Comparison of ENCODE assay signal across 16 cellular contexts in the genomic region with DNA sequence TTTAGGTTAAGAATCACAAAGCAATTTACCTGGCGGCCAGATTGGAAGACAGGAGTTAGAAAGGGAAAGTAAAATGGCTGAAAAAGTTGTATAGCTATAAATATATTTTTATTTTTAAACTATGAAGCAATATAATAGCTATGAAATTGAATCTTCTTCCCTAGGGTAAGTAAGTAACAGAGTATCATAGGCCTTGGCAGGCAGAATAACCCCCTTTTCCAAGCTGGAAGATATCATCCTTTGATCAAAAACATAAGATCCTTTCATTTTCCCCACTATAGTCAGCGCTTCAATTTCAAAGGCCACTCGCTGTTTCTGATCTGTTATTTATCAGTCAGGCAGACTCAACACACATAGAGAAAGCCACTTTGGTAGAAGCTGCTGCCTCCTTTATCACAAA.
DNase-seq lines count a peak whose midpoint lies in the region; ATAC-seq and TF ChIP-seq lines count a peak whose summit lies in the region.
"Had no signal": no experiment of that assay in that cellular context is flagged by ENCODE, and none has a peak within 500 bp of the region (broad histone marks: within the 10 kb centered on the region; RNA-seq: fewer than 3 reads in every experiment).

No MANE protein-coding gene starts in this region.

- H3K79me2 ChIP-seq in OCI-LY7 (ENCODE audit: insufficient read depth, low read depth, low read length) (no peaks in the 10 kb centered on the region), fibroblast of lung (ENCODE audit: control insufficient read depth, insufficient read depth, low read length) (no peaks in the 10 kb centered on the region)

- H3K9me3 ChIP-seq in OCI-LY7 (ENCODE audit: low read length) (no peaks in the 10 kb centered on the region), fibroblast of lung (ENCODE audit: control insufficient read depth, insufficient read depth, low read depth, low read length) (no peaks in the 10 kb centered on the region)
- H3K9me3 ChIP-seq: testis had no signal

- peak overlapping the region; percentile 39; the same call in 1 of the 2 replicates for H3K4me2 ChIP-seq in OCI-LY7 (ENCODE audit: low read length)
- peak overlapping the region; percentile 59 for H3K4me2 ChIP-seq in fibroblast of lung (ENCODE audit: extremely low read depth, insufficient read depth, low read length)

- POLR2A ChIA-PET in OCI-LY7 (lab: Charles Lee): interaction anchor here (0.6 to 1.4 kb wide), 3 partner anchors 8 to 276 kb away, joined by 3 to 5 read pairs (median 4); no protein-coding TSS in a partner anchor

- CTCF ChIA-PET in OCI-LY7 (lab: Charles Lee; ENCODE audit: unreplicated experiment): no interaction called here

- ATAC-seq in sciatic nerve: peak; percentile 81
- ATAC-seq: activated T-cell treated with anti-CD3 and anti-CD28 coated beads, Interleukin-2, amount 50 U/mL, for 4 hours had no signal

- no peaks in the 10 kb centered on the region for H4K20me1 ChIP-seq in OCI-LY7 (ENCODE audit: insufficient read depth, low read length)
- H4K20me1 ChIP-seq in fibroblast of lung (ENCODE audit: control insufficient read depth, extremely low read depth, insufficient read depth, low read length): no peaks in the 10 kb centered on the region

- H3K36me3 ChIP-seq in OCI-LY7 (ENCODE audit: insufficient read depth, low read length) (no peaks in the 10 kb centered on the region), fibroblast of lung (ENCODE audit: control insufficient read depth, insufficient read depth, low read length) (no peaks in the 10 kb centered on the region)

- no peak for TF ChIP-seq CTCF in AG10803 (conservative IDR thresholded peaks at IDR 0.05; ENCODE audit: low read length)
- no peak for TF ChIP-seq CTCF in OCI-LY7 (conservative IDR thresholded peaks at IDR 0.05; ENCODE audit: low read length)
- TF ChIP-seq CTCF in fibroblast of lung (conservative IDR thresholded peaks at IDR 0.05 in 1 of 2, IDR thresholded peaks at IDR 0.05 in 1 of 2; ENCODE audit: low read depth in 1 of 2, low read length in 2 of 2): no peak

- no peaks in the 10 kb centered on the region for H3K9me2 ChIP-seq in OCI-LY7 (ENCODE audit: insufficient read depth, low read length)

- H2AFZ ChIP-seq in OCI-LY7 (ENCODE audit: low read length): peak overlapping the region; percentile 74; the same call in 1 of the 2 replicates
- peak overlapping the region; percentile 67 for H2AFZ ChIP-seq in fibroblast of lung (ENCODE audit: low read length)

- no TSS peak for BruUV-seq in OCI-LY7 (replicated peaks; lab: Mats Ljungman, UMichigan)

- H3K27ac ChIP-seq in OCI-LY7 (ENCODE audit: low read depth, low read length, poor library complexity, severe bottlenecking) (no peak overlapping the region), fibroblast of lung (ENCODE audit: insufficient read depth, low read length) (peak overlapping the region; percentile 13)
- H3K27ac ChIP-seq: testis had no signal

- intact Hi-C loops in OCI-LY7 (cut with micrococcal nuclease; ENCODE audit: unreplicated experiment): no loop called here
- intact Hi-C loops in sciatic nerve (cut with DNase I): no loop called here
- intact Hi-C loops in posterior cingulate gyrus (cut with DNase I): no loop called here

- peaks cover 2% of the 10 kb centered on the region for H3K27me3 ChIP-seq in fibroblast of lung (ENCODE audit: control insufficient read depth, insufficient read depth, low read length)
- H3K27me3 ChIP-seq: testis had no signal

- H3K4me3 ChIP-seq in AG10803 (ENCODE audit: low read length): peak overlapping the region; percentile 43
- no peak overlapping the region for H3K4me3 ChIP-seq in OCI-LY7 (ENCODE audit: low read depth, low read length, poor library complexity, severe bottlenecking)
- peak overlapping the region; percentile 4 to 54 (median 18) for H3K4me3 ChIP-seq in fibroblast of lung (replicated peaks in 1 of 4; ENCODE audit: control extremely low read depth in 1 of 4, insufficient read depth in 1 of 4, low read depth in 3 of 4, low read length in 4 of 4)
- H3K4me3 ChIP-seq: testis had no signal

- H3K4me1 ChIP-seq in OCI-LY7 (ENCODE audit: insufficient read depth, low read length, poor library complexity, severe bottlenecking): no peaks in the 10 kb centered on the region
- H3K4me1 ChIP-seq in fibroblast of lung (ENCODE audit: control insufficient read depth, extremely low read depth, insufficient read depth, low read length): no peaks in the 10 kb centered on the region
- H3K4me1 ChIP-seq: testis had no signal

- H3K9ac ChIP-seq in fibroblast of lung (ENCODE audit: insufficient read depth, low read length): no peak overlapping the region

- DNase-seq in AG10803 (ENCODE audit: low read depth) (no peak), OCI-LY7 (ENCODE audit: low spot score) (no peak), fibroblast of lung (ENCODE audit: low read depth in 2 of 2) (peak in 1 of 2 donors; percentile 12), sciatic nerve (ENCODE audit: low spot score) (no peak), posterior cingulate gyrus (no peak), hypothalamus (lab: John Stamatoyannopoulos, UW) (no peak), NCI-H2081 (lab: John Stamatoyannopoulos, UW) (no peak), SIG-M5 treated with dmso at 0.1 percent for 504 hours (lab: John Stamatoyannopoulos, UW; ENCODE audit: unreplicated experiment) (no peak)
- DNase-seq: activated CD4-positive, alpha-beta T cell treated with anti-CD3 and anti-CD28 coated beads, Interleukin-2, amount 10 ng/mL, durations not matched to agents 24 days and 14 days; activated T-cell treated with anti-CD3 and anti-CD28 coated beads, Interleukin-2, amount 50 U/mL, for 4 hours; central memory CD4-positive, alpha-beta T cell; GDM1; left cardiac atrium; NCI-H82; Right ventricle myocardium superior; testis had no signal
